8 cellular contexts compared by ENCODE assay signal in the genomic region with DNA sequence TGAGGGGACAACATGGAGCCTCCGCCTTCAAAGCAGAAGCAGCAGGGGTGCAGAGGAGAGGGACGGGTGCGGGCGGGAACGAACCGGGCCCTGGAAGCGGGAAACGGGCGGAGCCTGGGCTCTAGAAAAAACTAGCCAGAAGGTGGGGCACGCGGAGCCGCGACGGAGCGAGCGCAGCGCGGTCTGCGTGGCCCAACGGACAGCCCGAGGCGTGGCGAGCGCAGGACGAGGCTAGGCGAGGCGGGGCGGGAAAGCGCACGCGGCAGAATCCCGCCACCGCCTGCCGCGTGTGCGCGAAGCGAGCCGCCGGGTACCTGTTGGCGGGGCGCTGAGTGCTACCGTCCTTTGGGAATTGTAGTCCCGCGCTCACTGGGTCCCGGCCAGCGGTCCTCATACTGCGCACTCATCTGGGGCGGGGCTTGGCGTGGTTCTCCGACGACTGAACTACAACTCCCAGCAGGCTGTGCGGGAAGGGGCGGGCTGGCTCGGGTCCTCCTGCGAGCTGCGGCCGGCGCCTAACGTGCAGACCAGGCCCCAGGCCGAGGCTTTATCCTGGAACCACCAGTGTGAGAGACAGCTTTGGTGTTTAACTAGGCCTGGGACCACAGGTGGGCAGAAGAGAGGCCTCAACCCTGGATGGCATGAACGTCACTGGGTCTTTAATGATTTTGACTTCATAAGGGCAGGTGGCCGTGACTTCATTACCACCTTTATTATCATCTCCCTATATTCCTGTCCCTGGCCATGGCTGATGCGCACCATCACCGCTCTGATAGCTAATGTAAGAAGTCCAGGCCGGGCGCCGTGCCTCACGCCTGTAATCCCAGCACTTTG. TPM values are rescaled to one million over a fixed set of nuclear protein-coding genes. Genes with fewer than 3 reads are reported as not detected.
DNase-seq lines count a peak whose midpoint lies in the region; ATAC-seq and TF ChIP-seq lines count a peak whose summit lies in the region.

A gene with protein sequence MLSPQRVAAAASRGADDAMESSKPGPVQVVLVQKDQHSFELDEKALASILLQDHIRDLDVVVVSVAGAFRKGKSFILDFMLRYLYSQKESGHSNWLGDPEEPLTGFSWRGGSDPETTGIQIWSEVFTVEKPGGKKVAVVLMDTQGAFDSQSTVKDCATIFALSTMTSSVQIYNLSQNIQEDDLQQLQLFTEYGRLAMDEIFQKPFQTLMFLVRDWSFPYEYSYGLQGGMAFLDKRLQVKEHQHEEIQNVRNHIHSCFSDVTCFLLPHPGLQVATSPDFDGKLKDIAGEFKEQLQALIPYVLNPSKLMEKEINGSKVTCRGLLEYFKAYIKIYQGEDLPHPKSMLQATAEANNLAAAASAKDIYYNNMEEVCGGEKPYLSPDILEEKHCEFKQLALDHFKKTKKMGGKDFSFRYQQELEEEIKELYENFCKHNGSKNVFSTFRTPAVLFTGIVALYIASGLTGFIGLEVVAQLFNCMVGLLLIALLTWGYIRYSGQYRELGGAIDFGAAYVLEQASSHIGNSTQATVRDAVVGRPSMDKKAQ (minus strand): TSS at position 55 of the 834 bp plus-strand sequence. CDS start 41 bp downstream, at position 14.

- peak within 1 kb of the TSS; percentile 90 for H3K27ac Mint-ChIP-seq in HFFc6
- peak within 1 kb of the TSS; percentile 77 for H3K27ac Mint-ChIP-seq in activated naive CD4-positive, alpha-beta T cell treated with anti-CD3 and anti-CD28 coated beads, Interleukin-2, amount 50 U/mL, for 24 hours

- TF ChIP-seq CTCF in HFFc6 (IDR thresholded peaks at IDR 0.05): peak; percentile 13; the same call in 1 of the 2 replicates

- H3K4me3 Mint-ChIP-seq in HFFc6: peak within 1 kb of the TSS; percentile 95
- peak within 1 kb of the TSS; percentile 84 for H3K4me3 Mint-ChIP-seq in activated naive CD4-positive, alpha-beta T cell treated with anti-CD3 and anti-CD28 coated beads, Interleukin-2, amount 50 U/mL, for 24 hours

- no peaks in the 10 kb centered on the region for H3K9me3 Mint-ChIP-seq in HFFc6
- no peaks in the 10 kb centered on the region for H3K9me3 Mint-ChIP-seq in activated naive CD4-positive, alpha-beta T cell treated with anti-CD3 and anti-CD28 coated beads, Interleukin-2, amount 50 U/mL, for 24 hours

- peak; percentile 86 for DNase-seq in GM04504 (ENCODE audit: low read depth)
- DNase-seq in HFFc6: peak; percentile 92
- peak; percentile 91 for DNase-seq in NAMALWA (ENCODE audit: low spot score)
- DNase-seq in globus pallidus (ENCODE audit: low spot score): peak; percentile 94
- DNase-seq in nucleus accumbens (lab: John Stamatoyannopoulos, UW): peak; percentile 72 to 98 (median 94)
- DNase-seq in superior temporal gyrus (ENCODE audit: extremely low spot score): peak; percentile 97

- ATAC-seq in SK-N-SH treated with all-trans-retinoic acid at 6 μM for 48 hours: peak; percentile 86

- H3K4me1 Mint-ChIP-seq in HFFc6 (ENCODE audit: low read depth): peaks cover 57% of the 10 kb centered on the region
- H3K4me1 Mint-ChIP-seq in activated naive CD4-positive, alpha-beta T cell treated with anti-CD3 and anti-CD28 coated beads, Interleukin-2, amount 50 U/mL, for 24 hours: peaks cover 32% of the 10 kb centered on the region

- peaks cover 18% of the 10 kb centered on the region; the same call in 1 of the 2 replicates for H3K36me3 Mint-ChIP-seq in HFFc6 (ENCODE audit: low read depth)
- H3K36me3 Mint-ChIP-seq in activated naive CD4-positive, alpha-beta T cell treated with anti-CD3 and anti-CD28 coated beads, Interleukin-2, amount 50 U/mL, for 24 hours: peaks cover 2% of the 10 kb centered on the region

- H3K27me3 Mint-ChIP-seq in HFFc6 (ENCODE audit: insufficient read depth): no peaks in the 10 kb centered on the region; the same call in none of the 2 replicates
- H3K27me3 Mint-ChIP-seq in activated naive CD4-positive, alpha-beta T cell treated with anti-CD3 and anti-CD28 coated beads, Interleukin-2, amount 50 U/mL, for 24 hours: no peaks in the 10 kb centered on the region

TF ChIP-seq in SK-N-SH treated with all-trans-retinoic acid at 6 μM for 48 hours, 23 proteins besides CTCF, POLR2A, EP300 and RAD21:
- TF ChIP-seq ISL1 (CRISPR knock-in tag; IDR thresholded peaks at IDR 0.05) (no peak), ZNF8 (CRISPR knock-in tag; IDR thresholded peaks at IDR 0.05) (no peak), ZFP3 (CRISPR knock-in tag; IDR thresholded peaks at IDR 0.05) (peak; percentile 77), PATZ1 (CRISPR knock-in tag; IDR thresholded peaks at IDR 0.05; ENCODE audit: borderline replicate concordance) (no peak), OSR1 (CRISPR knock-in tag; IDR thresholded peaks at IDR 0.05) (no peak), BACH2 (CRISPR knock-in tag; IDR thresholded peaks at IDR 0.05; ENCODE audit: borderline replicate concordance) (no peak), CSDC2 (CRISPR knock-in tag; IDR thresholded peaks at IDR 0.05) (peak; percentile 72; the same call in 1 of the 2 replicates), ZC3H10 (CRISPR knock-in tag; IDR thresholded peaks at IDR 0.05) (no peak), CREB5 (CRISPR knock-in tag; IDR thresholded peaks at IDR 0.05; ENCODE audit: low read depth) (no peak), TSHZ2 (CRISPR knock-in tag; IDR thresholded peaks at IDR 0.05) (peak; percentile 51; the same call in 1 of the 2 replicates), ESRRG (CRISPR knock-in tag; IDR thresholded peaks at IDR 0.05) (0 out of 2 replicates have a peak, but pooled peaks have one; percentile 28), ZFP30 (CRISPR knock-in tag; IDR thresholded peaks at IDR 0.05) (no peak), PPARA (CRISPR knock-in tag; IDR thresholded peaks at IDR 0.05; ENCODE audit: borderline replicate concordance) (no peak), RARB (CRISPR knock-in tag; IDR thresholded peaks at IDR 0.05) (no peak)
- TF ChIP-seq, protein P1, sequence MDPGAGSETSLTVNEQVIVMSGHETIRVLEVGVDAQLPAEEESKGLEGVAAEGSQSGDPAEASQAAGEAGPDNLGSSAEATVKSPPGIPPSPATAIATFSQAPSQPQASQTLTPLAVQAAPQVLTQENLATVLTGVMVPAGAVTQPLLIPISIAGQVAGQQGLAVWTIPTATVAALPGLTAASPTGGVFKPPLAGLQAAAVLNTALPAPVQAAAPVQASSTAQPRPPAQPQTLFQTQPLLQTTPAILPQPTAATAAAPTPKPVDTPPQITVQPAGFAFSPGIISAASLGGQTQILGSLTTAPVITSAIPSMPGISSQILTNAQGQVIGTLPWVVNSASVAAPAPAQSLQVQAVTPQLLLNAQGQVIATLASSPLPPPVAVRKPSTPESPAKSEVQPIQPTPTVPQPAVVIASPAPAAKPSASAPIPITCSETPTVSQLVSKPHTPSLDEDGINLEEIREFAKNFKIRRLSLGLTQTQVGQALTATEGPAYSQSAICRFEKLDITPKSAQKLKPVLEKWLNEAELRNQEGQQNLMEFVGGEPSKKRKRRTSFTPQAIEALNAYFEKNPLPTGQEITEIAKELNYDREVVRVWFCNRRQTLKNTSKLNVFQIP (CRISPR knock-in tag; IDR thresholded peaks at IDR 0.05; ENCODE audit: borderline replicate concordance, low read depth): no peak
TF ChIP-seq in SK-N-SH treated with all-trans-retinoic acid at 6 μM for 48 hours: peak in this region for 4.

RNA-seq across cellular contexts. Expression of the gene that starts here (rescaled TPM):
- 100 to 1,000 TPM in 5 of 6 experiments, 10 to 100 TPM in 1; 96.9 to 116 (median 109) TPM for total RNA-seq in HFFc6 (2021; fragmentation: NEBNext Ultra II Directional; extraction: Animal tissue kit (Norgen Biotek cat#: 25700))

Comparison
In these comparisons a context has a peak if more than half of its experiments do, and no peak if none do; other contexts are left out.
1. Peak in every context shown above with its lines: DNase-seq and ATAC-seq.